ENCODE assay signal across 21 cellular contexts in the genomic region with DNA sequence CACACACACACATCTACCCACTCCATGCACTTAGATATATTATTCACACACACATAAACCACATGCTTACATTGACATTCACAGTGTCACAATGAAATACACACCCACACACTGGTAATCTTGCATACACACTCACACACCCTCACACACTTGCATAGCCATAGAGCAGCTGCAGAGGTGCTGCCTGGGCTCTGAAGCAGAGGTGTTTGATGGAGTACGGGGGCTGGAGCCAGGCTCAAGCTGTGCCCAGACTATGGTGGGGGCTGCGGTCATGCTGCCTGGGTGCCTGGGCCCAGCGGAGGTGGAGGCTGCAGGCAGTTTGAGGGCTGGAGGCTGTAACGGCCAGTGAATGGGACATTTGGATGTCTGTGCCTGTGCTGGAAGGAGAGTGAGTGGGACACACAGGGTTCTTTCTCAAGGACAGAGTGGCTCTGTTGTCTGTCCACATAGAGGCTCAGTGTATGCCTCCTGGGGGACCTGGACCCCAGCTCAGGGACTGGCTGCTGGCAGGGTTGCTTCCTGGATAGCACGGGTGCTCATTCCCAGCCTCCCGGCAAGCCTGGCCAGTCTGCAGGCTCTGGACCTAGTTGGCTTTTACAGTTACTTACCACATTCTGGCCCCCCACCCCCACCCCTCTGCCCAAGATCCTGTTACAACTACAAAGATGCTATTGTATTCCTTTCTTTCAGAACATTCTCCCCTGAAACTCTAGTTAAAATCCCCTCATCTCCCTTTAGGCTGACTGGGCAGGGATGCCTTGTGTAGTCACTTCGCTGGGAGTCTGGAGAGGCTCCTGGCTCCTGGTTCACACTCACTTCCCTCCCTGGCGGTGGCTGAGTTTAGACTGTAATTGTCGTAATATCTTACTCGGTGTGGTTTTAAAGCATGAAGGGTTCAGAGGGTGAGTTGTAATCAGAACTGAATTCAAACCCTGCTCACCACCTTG. TPM values are rescaled to one million over a fixed set of nuclear protein-coding genes. Genes with fewer than 3 reads are reported as not detected.
DNase-seq lines count a peak whose midpoint lies in the region; ATAC-seq, FAIRE-seq and TF ChIP-seq lines count a peak whose summit lies in the region.
"Had no signal": no experiment of that assay in that cellular context is flagged by ENCODE, and none has a peak within 500 bp of the region (broad histone marks: within the 10 kb centered on the region; RNA-seq: fewer than 3 reads in every experiment).

No MANE protein-coding gene starts in this region.

- H3K27me3 ChIP-seq in astrocyte (ENCODE audit: insufficient read depth, low read length): no peaks in the 10 kb centered on the region
- H3K27me3 ChIP-seq in stomach: no peaks in the 10 kb centered on the region
- H3K27me3 ChIP-seq: BE2C, vagina had no signal

- H3K27ac ChIP-seq in astrocyte (ENCODE audit: low read depth, low read length): no peak overlapping the region
- H3K27ac ChIP-seq in stomach: peak overlapping the region in 3 of 5 donors; percentile 15 to 38 (median 23)
- H3K27ac ChIP-seq: vagina had no signal

- FAIRE-seq in astrocyte (lab: Jason Lieb, UNC): no peak
- FAIRE-seq: colon, H54, HepG2 had no signal

- H3K27me3 Mint-ChIP-seq in astrocyte (ENCODE audit: low read depth, unreplicated experiment): peaks cover 14% of the 10 kb centered on the region
- H3K27me3 Mint-ChIP-seq: activated naive CD4-positive, alpha-beta T cell treated with anti-CD3 and anti-CD28 coated beads, Interleukin-2, amount 50 U/mL, for 24 hours had no signal

- DNase-seq in HT1080 (ENCODE audit: low read depth) (peak; percentile 18), astrocyte (ENCODE audit: low read depth) (peak; percentile 16), hypothalamus (lab: John Stamatoyannopoulos, UW) (peak in 38 of 51 donors; percentile 13 to 82 (median 62)), stomach (no peak), cerebellar nuclear complex (lab: John Stamatoyannopoulos, UW) (no peak), AG20443 (ENCODE audit: low spot score) (no peak)
- DNase-seq: activated CD4-positive, CD25-positive, alpha-beta regulatory T cell; BE2C; DMS53; glutamatergic neuron; left colon; NCI-H2081; T-helper 17 cell had no signal

- H3K79me2 ChIP-seq in astrocyte (ENCODE audit: insufficient read depth, low read length): no peaks in the 10 kb centered on the region

- no peaks in the 10 kb centered on the region for H3K9me3 Mint-ChIP-seq in astrocyte (ENCODE audit: unreplicated experiment)
- H3K9me3 Mint-ChIP-seq: activated naive CD4-positive, alpha-beta T cell treated with anti-CD3 and anti-CD28 coated beads, Interleukin-2, amount 50 U/mL, for 24 hours had no signal

- H3K4me3 ChIP-seq in astrocyte (ENCODE audit: insufficient read depth, low read depth, low read length) (no peak overlapping the region), stomach (no peak overlapping the region)
- H3K4me3 ChIP-seq: vagina had no signal

- H3K27ac Mint-ChIP-seq in astrocyte (ENCODE audit: unreplicated experiment): no peak overlapping the region
- H3K27ac Mint-ChIP-seq: activated naive CD4-positive, alpha-beta T cell treated with anti-CD3 and anti-CD28 coated beads, Interleukin-2, amount 50 U/mL, for 24 hours; T-helper 17 cell had no signal

- intact Hi-C loops in stomach (cut with DNase I; ENCODE audit: low total_unique reads): no loop called here

- no peak overlapping the region for H3K4me2 ChIP-seq in astrocyte (ENCODE audit: low read length)

- WGBS in stomach, 5 donors: 77 to 83% (median 81%) methylated on average over 9 to 10 of the region's 10 CpGs

- no peaks in the 10 kb centered on the region for H4K20me1 ChIP-seq in astrocyte (ENCODE audit: insufficient read depth, low read length)

- peaks cover 8% of the 10 kb centered on the region for H3K4me1 Mint-ChIP-seq in astrocyte (ENCODE audit: low read depth, unreplicated experiment)
- H3K4me1 Mint-ChIP-seq: activated naive CD4-positive, alpha-beta T cell treated with anti-CD3 and anti-CD28 coated beads, Interleukin-2, amount 50 U/mL, for 24 hours had no signal

- H3K9me3 ChIP-seq in astrocyte (ENCODE audit: insufficient read depth, low read depth, low read length): no peaks in the 10 kb centered on the region
- H3K9me3 ChIP-seq in stomach: no peaks in the 10 kb centered on the region
- H3K9me3 ChIP-seq: BE2C, vagina had no signal

- H3K9ac ChIP-seq in astrocyte (ENCODE audit: low read length): no peak overlapping the region

- no peak for ATAC-seq in activated CD4-positive, CD25-positive, alpha-beta regulatory T cell treated with anti-CD3 and anti-CD28 coated beads, Interleukin-2, amount 50 U/mL, for 24 hours
- no peak for ATAC-seq in HG03521 (IDR thresholded peaks at IDR 0.05; ENCODE audit: unreplicated experiment)
- ATAC-seq: HepG2, left colon, T-helper 17 cell had no signal

- H3K4me3 Mint-ChIP-seq in astrocyte (ENCODE audit: unreplicated experiment): no peak overlapping the region
- H3K4me3 Mint-ChIP-seq: activated naive CD4-positive, alpha-beta T cell treated with anti-CD3 and anti-CD28 coated beads, Interleukin-2, amount 50 U/mL, for 24 hours; T-helper 17 cell had no signal

- no peak for TF ChIP-seq EP300 in stomach (IDR thresholded peaks at IDR 0.05)

- H3K36me3 ChIP-seq in astrocyte (ENCODE audit: insufficient read depth, low read length): no peaks in the 10 kb centered on the region
- no peaks in the 10 kb centered on the region for H3K36me3 ChIP-seq in stomach
- H3K36me3 ChIP-seq: BE2C, vagina had no signal

- H2AFZ ChIP-seq in astrocyte (ENCODE audit: low read depth, low read length): no peak overlapping the region

- no peak for TF ChIP-seq POLR2A in stomach (IDR thresholded peaks at IDR 0.05)

- H3K4me1 ChIP-seq in astrocyte (ENCODE audit: insufficient read depth, low read length) (no peaks in the 10 kb centered on the region), stomach (peaks cover 0 to 23% (median 11%) of the 10 kb centered on the region in 4 donors)
- H3K4me1 ChIP-seq: BE2C had no signal

- no peaks in the 10 kb centered on the region for H3K36me3 Mint-ChIP-seq in astrocyte (ENCODE audit: low read depth, unreplicated experiment)
- H3K36me3 Mint-ChIP-seq: activated naive CD4-positive, alpha-beta T cell treated with anti-CD3 and anti-CD28 coated beads, Interleukin-2, amount 50 U/mL, for 24 hours had no signal

- TF ChIP-seq CTCF in astrocyte (IDR thresholded peaks at IDR 0.05; ENCODE audit: insufficient read depth, low read depth, low read length) (no peak), stomach (IDR thresholded peaks at IDR 0.05) (no peak)

RNA-seq across cellular contexts. Expression of gene GASK1A, which starts 12.5 kb away (rescaled TPM):
- 0.17 TPM in 1 of 2 replicates, not detected in the other for total RNA-seq in HT1080 (2014; rRNA removed; shearing (Covaris generic))
- not detected in 2 replicates for polyA plus RNA-seq in HT1080 (2015; cell fraction: cytosol; rRNA removed)
- polyA plus RNA-seq in HT1080 (2015; cell fraction: nucleus; rRNA removed): not detected in 2 replicates
- total RNA-seq in astrocyte: 0.09 TPM in 1 of 2 replicates, not detected in the other
- 10 to 100 TPM in 3 of 5 donors, 1 to 10 TPM in 2; 7.0 to 23.6 (median 18.5) TPM for total RNA-seq in stomach
- polyA plus RNA-seq in stomach: 1 to 10 TPM; 1.2 to 4.0 (median 2.4) TPM
- total RNA-seq: HepG2, myocyte, T-helper 17 cell had no signal
- polyA plus RNA-seq: HepG2 had no signal

Comparison
In these comparisons a context has a peak if more than half of its experiments do, and no peak if none do; other contexts are left out.
1. DNase-seq: peak in HT1080 (single experiment), astrocyte (single experiment) and hypothalamus (38 of 51); none in stomach (single experiment), cerebellar nuclear complex (0 of 2) and AG20443 (single experiment).